Comparison of ENCODE assay signal across 24 cellular contexts in the genomic region with DNA sequence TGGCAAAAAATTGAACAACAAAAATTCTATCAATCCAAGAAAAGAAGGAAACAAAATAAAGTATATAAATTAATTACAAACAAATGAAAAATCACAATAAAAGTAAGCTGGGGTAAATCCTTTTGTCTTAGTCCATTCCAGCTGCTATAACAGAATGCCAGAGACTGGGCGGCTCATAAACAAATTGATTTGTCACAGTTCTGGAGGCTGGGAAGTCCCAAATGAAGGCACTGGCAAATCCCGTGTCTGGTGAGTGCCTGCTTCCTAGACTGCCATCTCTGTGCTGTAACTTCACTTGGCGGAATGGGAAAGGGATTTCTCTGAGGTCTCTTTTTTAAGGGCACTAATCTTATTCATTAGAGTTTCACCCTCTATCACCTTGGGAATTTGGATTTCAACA.
"Had no signal": no experiment of that assay in that cellular context is flagged by ENCODE, and none has a peak within 500 bp of the region (broad histone marks: within the 10 kb centered on the region; RNA-seq: fewer than 3 reads in every experiment).

No MANE protein-coding gene starts in this region.

- ATAC-seq: left colon; left lung; lower lobe of right lung; naive thymus-derived CD8-positive, alpha-beta T cell; right lobe of liver; stimulated activated naive B cell treated with anti-CD40 and anti-IgM and Interleukin-4, amounts not matched to agents 10 μg/mL and 1 μg/mL and 100 μg/mL, for 72 hours; stimulated activated naive CD8-positive, alpha-beta T cell treated with anti-CD3 and anti-CD28 coated beads, Interleukin-15, Interleukin-2, amounts not matched to agents 100 U/mL and 50 U/mL, for 24 hours had no signal

- H3K27ac ChIP-seq: left lung, lower lobe of right lung, ovary, right atrium auricular region, right lobe of liver, skin epidermis, stomach, testis, thyroid gland, transverse colon, upper lobe of left lung had no signal

- H3K36me3 ChIP-seq: left lung, lower lobe of right lung, ovary, right atrium auricular region, right lobe of liver, stomach, thyroid gland, transverse colon, upper lobe of left lung had no signal

- DNase-seq: hippocampal formation; kidney; left colon; left lung; lower lobe of right lung; mammary epithelial cell; mesenchymal stem cell; naive thymus-derived CD8-positive, alpha-beta T cell; nucleus accumbens; ovary; right lobe of liver; stimulated activated CD4-positive, alpha-beta T cell treated with anti-CD3 and anti-CD28 coated beads, Interleukin-12 subunit alpha, Interleukin-12 subunit beta, amount 100 ng/mL, for 4 hours; stimulated activated CD4-positive, alpha-beta T cell treated with anti-CD3 and anti-CD28 coated beads, Interleukin-15, amount 100 ng/mL, for 24 hours; stimulated activated CD4-positive, alpha-beta T cell treated with anti-CD3 and anti-CD28 coated beads, Interleukin-2, amount 100 ng/mL, for 24 hours; stimulated activated CD4-positive, alpha-beta T cell treated with anti-CD3 and anti-CD28 coated beads, Interleukin-4, amount 100 ng/mL, for 1 hour; stimulated activated naive B cell treated with anti-CD40 and anti-IgM and Interleukin-4, amounts not matched to agents 10 μg/mL and 1 μg/mL and 100 μg/mL, for 72 hours; stimulated activated naive CD8-positive, alpha-beta T cell treated with anti-CD3 and anti-CD28 coated beads, Interleukin-15, Interleukin-2, amounts not matched to agents 100 U/mL and 50 U/mL, for 24 hours; stomach; testis; thyroid gland; transverse colon; upper lobe of left lung had no signal

- H3K9me3 ChIP-seq: left lung, lower lobe of right lung, ovary, right atrium auricular region, right lobe of liver, stomach, testis, thyroid gland, transverse colon, upper lobe of left lung had no signal

- H3K4me1 ChIP-seq: left lung, lower lobe of right lung, right atrium auricular region, right lobe of liver, stomach, testis, thyroid gland, transverse colon, upper lobe of left lung had no signal

- H3K4me3 ChIP-seq: left lung, lower lobe of right lung, ovary, right atrium auricular region, right lobe of liver, skin epidermis, stomach, testis, thyroid gland, transverse colon, upper lobe of left lung had no signal

- H3K27me3 ChIP-seq: left lung, ovary, right atrium auricular region, right lobe of liver, stomach, testis, thyroid gland, transverse colon, upper lobe of left lung had no signal
